ENCODE assay signal across 8 cellular contexts in the genomic region with DNA sequence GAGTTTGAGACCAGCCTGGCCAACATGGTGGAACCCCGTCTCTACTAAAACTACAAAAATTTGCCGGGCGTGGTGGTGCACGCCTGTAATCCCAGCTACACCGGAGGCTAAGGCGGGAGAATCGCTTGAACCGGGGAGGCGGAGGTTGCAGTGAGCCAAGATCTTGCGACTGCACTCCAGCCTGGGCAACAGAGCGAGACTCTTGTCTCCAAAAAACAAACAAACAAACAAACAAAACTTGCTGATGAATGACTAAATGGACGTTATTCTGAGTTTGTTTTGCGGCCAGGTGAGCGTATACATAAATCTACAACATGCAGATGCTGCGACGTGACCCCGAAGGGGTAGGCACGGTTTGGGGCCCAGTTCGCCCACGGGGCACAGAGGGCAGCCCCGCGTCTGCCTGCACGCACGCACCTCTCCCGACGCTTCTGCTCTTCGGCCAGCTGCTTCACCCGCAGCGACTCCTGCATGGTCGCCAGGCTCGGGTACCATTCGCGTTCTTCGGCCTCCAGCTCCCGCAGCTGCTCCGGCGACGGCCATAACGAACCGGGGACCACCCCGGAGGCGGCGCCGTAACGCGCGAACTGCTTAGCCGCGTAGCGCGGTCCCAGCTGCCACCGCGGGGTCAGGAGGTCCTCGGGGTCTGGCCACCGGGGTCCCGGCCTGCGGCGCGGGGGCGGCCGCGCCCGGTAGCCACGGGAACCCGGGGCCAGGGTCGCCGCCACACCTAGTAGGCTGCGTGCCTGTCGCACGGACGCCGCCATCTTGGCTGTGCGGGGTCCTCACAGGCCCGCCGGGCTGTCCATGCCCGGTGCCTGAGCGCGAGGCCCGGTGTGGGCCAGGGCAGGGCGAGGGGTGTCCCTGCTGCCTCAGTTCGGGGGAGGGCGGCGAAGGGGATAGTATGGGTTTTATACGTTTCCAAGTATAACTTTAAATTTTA.
DNase-seq lines count a peak whose midpoint lies in the region; ATAC-seq and TF ChIP-seq lines count a peak whose summit lies in the region.

TSS of gene GADD45GIP1 (minus strand) at position 778 of the 943 bp plus-strand sequence. CDS start at position 767, 11 bp downstream.

- H2AFZ ChIP-seq in OCI-LY1 (ENCODE audit: low read length), result peak within 1 kb of the TSS; percentile 2; the same call in 1 of the 2 replicates

- peak within 1 kb of the TSS; percentile 89 for H3K27ac ChIP-seq in OCI-LY1 (ENCODE audit: low read depth, low read length, poor library complexity, severe bottlenecking)

- peak; percentile 64 for DNase-seq in NK-92 treated with Interleukin-12 subunit alpha and Interleukin-12 subunit beta, amount 100 ng/mL, for 24 hours (lab: John Stamatoyannopoulos, UW)
- DNase-seq in NK-92 (lab: John Stamatoyannopoulos, UW; ENCODE audit: unreplicated experiment), result no peak
- DNase-seq in activated T-cell treated with anti-CD3 and anti-CD28 coated beads for 1 hour (ENCODE audit: low read depth), result peak; percentile 75
- DNase-seq in epidermal melanocyte (ENCODE audit: insufficient read length, low spot score), result peak; percentile 84
- DNase-seq in middle frontal gyrus (ENCODE audit: extremely low spot score, low spot score), result peak; percentile 59
- peak; percentile 58 to 66 for DNase-seq in stimulated activated CD8-positive, alpha-beta memory T cell treated with anti-CD3 and anti-CD28 coated beads, Interleukin-2, amount 100 ng/mL, for 1 hour (ENCODE audit: low read depth in 2 of 2)

- no peak for TF ChIP-seq CTCF in OCI-LY1 (IDR thresholded peaks at IDR 0.05; ENCODE audit: low read length)

- H3F3A ChIP-seq in OCI-LY1 (ENCODE audit: insufficient read depth, low read length), result peaks cover 14% of the 10 kb centered on the region

- peak within 1 kb of the TSS; percentile 74 for H3K9ac ChIP-seq in OCI-LY1 (ENCODE audit: low read length)

- no peaks in the 10 kb centered on the region for H4K20me1 ChIP-seq in OCI-LY1 (ENCODE audit: insufficient read depth, low read length)

- H3K79me2 ChIP-seq in OCI-LY1 (ENCODE audit: insufficient read depth, low read length), result no peaks in the 10 kb centered on the region

- H3K4me3 ChIP-seq in OCI-LY1 (ENCODE audit: low read depth, low read length, poor library complexity, severe bottlenecking), result peak within 1 kb of the TSS; percentile 77

- peak; percentile 52 for ATAC-seq in HG03442 (IDR thresholded peaks at IDR 0.05; ENCODE audit: unreplicated experiment)

- 0 out of 2 replicates have a peak, but pooled peaks cover 4% of the 10 kb centered on the region for H3K27me3 ChIP-seq in OCI-LY1 (ENCODE audit: insufficient read depth, low read length)

- H3K4me2 ChIP-seq in OCI-LY1 (ENCODE audit: low read length), result peak within 1 kb of the TSS; percentile 75

- H3K9me2 ChIP-seq in OCI-LY1 (ENCODE audit: low read depth, low read length), result no peaks in the 10 kb centered on the region

- H3K9me3 ChIP-seq in OCI-LY1 (ENCODE audit: low read length), result no peaks in the 10 kb centered on the region

- peaks cover 28% of the 10 kb centered on the region for H3K4me1 ChIP-seq in OCI-LY1 (ENCODE audit: insufficient read depth, low read length, severe bottlenecking)

- H3K36me3 ChIP-seq in OCI-LY1 (ENCODE audit: insufficient read depth, low read length), result peaks cover 33% of the 10 kb centered on the region
